ENCODE assay signal across 1 cellular context in genomic region chr10:87504307-87504666, GRCh38.
TF ChIP-seq lines count a peak whose summit lies in the region.

No MANE protein-coding gene starts in this region.

TF ChIP-seq in K562, 482 proteins besides CTCF, POLR2A, EP300 and RAD21 (continued from another document):
- TF ChIP-seq, protein P1, sequence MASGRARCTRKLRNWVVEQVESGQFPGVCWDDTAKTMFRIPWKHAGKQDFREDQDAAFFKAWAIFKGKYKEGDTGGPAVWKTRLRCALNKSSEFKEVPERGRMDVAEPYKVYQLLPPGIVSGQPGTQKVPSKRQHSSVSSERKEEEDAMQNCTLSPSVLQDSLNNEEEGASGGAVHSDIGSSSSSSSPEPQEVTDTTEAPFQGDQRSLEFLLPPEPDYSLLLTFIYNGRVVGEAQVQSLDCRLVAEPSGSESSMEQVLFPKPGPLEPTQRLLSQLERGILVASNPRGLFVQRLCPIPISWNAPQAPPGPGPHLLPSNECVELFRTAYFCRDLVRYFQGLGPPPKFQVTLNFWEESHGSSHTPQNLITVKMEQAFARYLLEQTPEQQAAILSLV (tag; IDR thresholded peaks at IDR 0.05) = no peak
- TF ChIP-seq ZBTB7A (IDR thresholded peaks at IDR 0.05; ENCODE audit: borderline replicate concordance, control insufficient read depth, low read depth, low read length) = no peak
- peak; percentile 0; the same call in 1 of the 2 replicates for TF ChIP-seq FOXM1 (IDR thresholded peaks at IDR 0.05; ENCODE audit: low read depth)
- TF ChIP-seq FOXM1 (CRISPR knock-in tag; IDR thresholded peaks at IDR 0.05; ENCODE audit: low read depth) = no peak
- TF ChIP-seq, protein P2, sequence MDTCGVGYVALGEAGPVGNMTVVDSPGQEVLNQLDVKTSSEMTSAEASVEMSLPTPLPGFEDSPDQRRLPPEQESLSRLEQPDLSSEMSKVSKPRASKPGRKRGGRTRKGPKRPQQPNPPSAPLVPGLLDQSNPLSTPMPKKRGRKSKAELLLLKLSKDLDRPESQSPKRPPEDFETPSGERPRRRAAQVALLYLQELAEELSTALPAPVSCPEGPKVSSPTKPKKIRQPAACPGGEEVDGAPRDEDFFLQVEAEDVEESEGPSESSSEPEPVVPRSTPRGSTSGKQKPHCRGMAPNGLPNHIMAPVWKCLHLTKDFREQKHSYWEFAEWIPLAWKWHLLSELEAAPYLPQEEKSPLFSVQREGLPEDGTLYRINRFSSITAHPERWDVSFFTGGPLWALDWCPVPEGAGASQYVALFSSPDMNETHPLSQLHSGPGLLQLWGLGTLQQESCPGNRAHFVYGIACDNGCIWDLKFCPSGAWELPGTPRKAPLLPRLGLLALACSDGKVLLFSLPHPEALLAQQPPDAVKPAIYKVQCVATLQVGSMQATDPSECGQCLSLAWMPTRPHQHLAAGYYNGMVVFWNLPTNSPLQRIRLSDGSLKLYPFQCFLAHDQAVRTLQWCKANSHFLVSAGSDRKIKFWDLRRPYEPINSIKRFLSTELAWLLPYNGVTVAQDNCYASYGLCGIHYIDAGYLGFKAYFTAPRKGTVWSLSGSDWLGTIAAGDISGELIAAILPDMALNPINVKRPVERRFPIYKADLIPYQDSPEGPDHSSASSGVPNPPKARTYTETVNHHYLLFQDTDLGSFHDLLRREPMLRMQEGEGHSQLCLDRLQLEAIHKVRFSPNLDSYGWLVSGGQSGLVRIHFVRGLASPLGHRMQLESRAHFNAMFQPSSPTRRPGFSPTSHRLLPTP (IDR thresholded peaks at IDR 0.05; ENCODE audit: borderline replicate concordance, extremely low read depth, insufficient read length) = no peak
- no peak for TF ChIP-seq ARHGAP35 (IDR thresholded peaks at IDR 0.05; ENCODE audit: partially characterized antibody)
- no peak for TF ChIP-seq HDAC6 (IDR thresholded peaks at IDR 0.05; ENCODE audit: low read depth, low read length)
- TF ChIP-seq, protein P3, sequence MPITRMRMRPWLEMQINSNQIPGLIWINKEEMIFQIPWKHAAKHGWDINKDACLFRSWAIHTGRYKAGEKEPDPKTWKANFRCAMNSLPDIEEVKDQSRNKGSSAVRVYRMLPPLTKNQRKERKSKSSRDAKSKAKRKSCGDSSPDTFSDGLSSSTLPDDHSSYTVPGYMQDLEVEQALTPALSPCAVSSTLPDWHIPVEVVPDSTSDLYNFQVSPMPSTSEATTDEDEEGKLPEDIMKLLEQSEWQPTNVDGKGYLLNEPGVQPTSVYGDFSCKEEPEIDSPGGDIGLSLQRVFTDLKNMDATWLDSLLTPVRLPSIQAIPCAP (CRISPR knock-in tag; IDR thresholded peaks at IDR 0.05; ENCODE audit: borderline replicate concordance) = no peak
- TF ChIP-seq, protein P4, sequence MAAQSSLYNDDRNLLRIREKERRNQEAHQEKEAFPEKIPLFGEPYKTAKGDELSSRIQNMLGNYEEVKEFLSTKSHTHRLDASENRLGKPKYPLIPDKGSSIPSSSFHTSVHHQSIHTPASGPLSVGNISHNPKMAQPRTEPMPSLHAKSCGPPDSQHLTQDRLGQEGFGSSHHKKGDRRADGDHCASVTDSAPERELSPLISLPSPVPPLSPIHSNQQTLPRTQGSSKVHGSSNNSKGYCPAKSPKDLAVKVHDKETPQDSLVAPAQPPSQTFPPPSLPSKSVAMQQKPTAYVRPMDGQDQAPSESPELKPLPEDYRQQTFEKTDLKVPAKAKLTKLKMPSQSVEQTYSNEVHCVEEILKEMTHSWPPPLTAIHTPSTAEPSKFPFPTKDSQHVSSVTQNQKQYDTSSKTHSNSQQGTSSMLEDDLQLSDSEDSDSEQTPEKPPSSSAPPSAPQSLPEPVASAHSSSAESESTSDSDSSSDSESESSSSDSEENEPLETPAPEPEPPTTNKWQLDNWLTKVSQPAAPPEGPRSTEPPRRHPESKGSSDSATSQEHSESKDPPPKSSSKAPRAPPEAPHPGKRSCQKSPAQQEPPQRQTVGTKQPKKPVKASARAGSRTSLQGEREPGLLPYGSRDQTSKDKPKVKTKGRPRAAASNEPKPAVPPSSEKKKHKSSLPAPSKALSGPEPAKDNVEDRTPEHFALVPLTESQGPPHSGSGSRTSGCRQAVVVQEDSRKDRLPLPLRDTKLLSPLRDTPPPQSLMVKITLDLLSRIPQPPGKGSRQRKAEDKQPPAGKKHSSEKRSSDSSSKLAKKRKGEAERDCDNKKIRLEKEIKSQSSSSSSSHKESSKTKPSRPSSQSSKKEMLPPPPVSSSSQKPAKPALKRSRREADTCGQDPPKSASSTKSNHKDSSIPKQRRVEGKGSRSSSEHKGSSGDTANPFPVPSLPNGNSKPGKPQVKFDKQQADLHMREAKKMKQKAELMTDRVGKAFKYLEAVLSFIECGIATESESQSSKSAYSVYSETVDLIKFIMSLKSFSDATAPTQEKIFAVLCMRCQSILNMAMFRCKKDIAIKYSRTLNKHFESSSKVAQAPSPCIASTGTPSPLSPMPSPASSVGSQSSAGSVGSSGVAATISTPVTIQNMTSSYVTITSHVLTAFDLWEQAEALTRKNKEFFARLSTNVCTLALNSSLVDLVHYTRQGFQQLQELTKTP (IDR thresholded peaks at IDR 0.05; ENCODE audit: low read depth in 1 of 2, partially characterized antibody in 2 of 2) = peak; percentile 24 to 51
- TF ChIP-seq GTF2E2 (tag; IDR thresholded peaks at IDR 0.05) = peak; percentile 78; the same call in 1 of the 2 replicates
- TF ChIP-seq, protein P5, sequence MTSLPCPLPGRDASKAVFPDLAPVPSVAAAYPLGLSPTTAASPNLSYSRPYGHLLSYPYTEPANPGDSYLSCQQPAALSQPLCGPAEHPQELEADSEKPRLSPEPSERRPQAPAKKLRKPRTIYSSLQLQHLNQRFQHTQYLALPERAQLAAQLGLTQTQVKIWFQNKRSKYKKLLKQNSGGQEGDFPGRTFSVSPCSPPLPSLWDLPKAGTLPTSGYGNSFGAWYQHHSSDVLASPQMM (CRISPR knock-in tag; IDR thresholded peaks at IDR 0.05) = no peak
- TF ChIP-seq EGR1 (conservative IDR thresholded peaks at IDR 0.05) = peak; percentile 92
- no peak for TF ChIP-seq DIDO1 (tag; IDR thresholded peaks at IDR 0.05; ENCODE audit: low read depth)
- TF ChIP-seq, protein P6, sequence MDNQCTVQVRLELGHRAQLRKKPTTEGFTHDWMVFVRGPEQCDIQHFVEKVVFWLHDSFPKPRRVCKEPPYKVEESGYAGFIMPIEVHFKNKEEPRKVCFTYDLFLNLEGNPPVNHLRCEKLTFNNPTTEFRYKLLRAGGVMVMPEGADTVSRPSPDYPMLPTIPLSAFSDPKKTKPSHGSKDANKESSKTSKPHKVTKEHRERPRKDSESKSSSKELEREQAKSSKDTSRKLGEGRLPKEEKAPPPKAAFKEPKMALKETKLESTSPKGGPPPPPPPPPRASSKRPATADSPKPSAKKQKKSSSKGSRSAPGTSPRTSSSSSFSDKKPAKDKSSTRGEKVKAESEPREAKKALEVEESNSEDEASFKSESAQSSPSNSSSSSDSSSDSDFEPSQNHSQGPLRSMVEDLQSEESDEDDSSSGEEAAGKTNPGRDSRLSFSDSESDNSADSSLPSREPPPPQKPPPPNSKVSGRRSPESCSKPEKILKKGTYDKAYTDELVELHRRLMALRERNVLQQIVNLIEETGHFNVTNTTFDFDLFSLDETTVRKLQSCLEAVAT (IDR thresholded peaks at IDR 0.05) = peak in 1 of 2 experiments; percentile 56; a peak in 2 of 4 replicates
- TF ChIP-seq NEUROD1 (IDR thresholded peaks at IDR 0.05; ENCODE audit: borderline replicate concordance, low read depth, low read length, partially characterized antibody) = no peak
- TF ChIP-seq SPI1 (IDR thresholded peaks at IDR 0.05; ENCODE audit: borderline replicate concordance, low read depth, low read length) = no peak
- no peak for TF ChIP-seq CEBPG (CRISPR knock-in tag; IDR thresholded peaks at IDR 0.05)
- 0 out of 4 replicates have a peak, but pooled peaks of 1 of the 2 experiments have one; percentile 39 for TF ChIP-seq CEBPG (tag; conservative IDR thresholded peaks at IDR 0.05 in 1 of 2, IDR thresholded peaks at IDR 0.05 in 1 of 2)
- TF ChIP-seq STAT5A (IDR thresholded peaks at IDR 0.05; ENCODE audit: borderline replicate concordance, low read length) = no peak
- TF ChIP-seq ZFX (CRISPR knock-in tag; IDR thresholded peaks at IDR 0.05) = peak; percentile 20; the same call in 1 of the 2 replicates
- TF ChIP-seq ZKSCAN1 (IDR thresholded peaks at IDR 0.05; ENCODE audit: low read depth, low read length) = no peak
- TF ChIP-seq ZNF263 (CRISPR knock-in tag; IDR thresholded peaks at IDR 0.05; ENCODE audit: borderline replicate concordance) = no peak
